Comparison of ENCODE assay signal across 11 cellular contexts in genomic region chr1:32695098-32695904, GRCh38. TPM values are rescaled to one million over a fixed set of nuclear protein-coding genes. Genes with fewer than 3 reads are reported as not detected.
DNase-seq lines count a peak whose midpoint lies in the region; ATAC-seq and TF ChIP-seq lines count a peak whose summit lies in the region.
"Had no signal": no experiment of that assay in that cellular context is flagged by ENCODE, and none has a peak within 500 bp of the region (broad histone marks: within the 10 kb centered on the region; RNA-seq: fewer than 3 reads in every experiment).

No MANE protein-coding gene starts in this region.

- no peaks in the 10 kb centered on the region for H3K27me3 ChIP-seq in MG63
- H3K27me3 ChIP-seq in mesenchymal stem cell (ENCODE audit: control insufficient read depth in 1 of 2, insufficient read depth in 1 of 2, low read length in 2 of 2), result no peaks in the 10 kb centered on the region

- H2BK5ac ChIP-seq in mesenchymal stem cell (ENCODE audit: low read depth, low read length, poor library complexity, severe bottlenecking), result no peak overlapping the region

- no peaks in the 10 kb centered on the region for H3K9me3 ChIP-seq in MG63
- no peaks in the 10 kb centered on the region for H3K9me3 ChIP-seq in mesenchymal stem cell (ENCODE audit: control insufficient read depth, low read length)

- H4K8ac ChIP-seq in mesenchymal stem cell (ENCODE audit: low read length), result peak overlapping the region; percentile 0

- DNase-seq in AG09309 (ENCODE audit: low read depth) (peak; percentile 63), MG63 (peak; percentile 70), coronary artery (ENCODE audit: low spot score) (peak; percentile 82), mesenchymal stem cell (peak; percentile 64), DMS79 (lab: John Stamatoyannopoulos, UW) (no peak), iPS-NIHi7 (ENCODE audit: extremely low spot score) (no peak)
- no peak for DNase-seq in effector memory CD8-positive, alpha-beta T cell
- DNase-seq in NK-92 treated with Interleukin-12 subunit alpha and Interleukin-12 subunit beta, amount 100 ng/mL, for 24 hours (lab: John Stamatoyannopoulos, UW), result no peak
- DNase-seq: NCI-H524 treated with DMSO at 0.1 percent for 48 hours; stimulated activated naive B cell treated with anti-CD40 and anti-IgM and Interleukin-4, amounts not matched to agents 10 μg/mL and 1 μg/mL and 100 μg/mL, for 72 hours had no signal

- WGBS in mesenchymal stem cell, result 74% methylated on average over 17 of the region's 17 CpGs

- H3K4me2 ChIP-seq in mesenchymal stem cell (ENCODE audit: low read length, poor library complexity, severe bottlenecking), result no peak overlapping the region

- H3K18ac ChIP-seq in mesenchymal stem cell (ENCODE audit: low read depth in 1 of 2, low read length in 2 of 2), result no peak overlapping the region

- H3K36me3 Mint-ChIP-seq in effector memory CD8-positive, alpha-beta T cell (ENCODE audit: insufficient read depth), result peaks cover 3% of the 10 kb centered on the region
- H3K36me3 Mint-ChIP-seq: activated naive CD8-positive, alpha-beta T cell; stimulated activated naive B cell treated with anti-CD40 and anti-IgM and Interleukin-4, amounts not matched to agents 10 μg/mL and 1 μg/mL and 100 μg/mL, for 72 hours had no signal

- H3K4me1 ChIP-seq in mesenchymal stem cell (ENCODE audit: control insufficient read depth, insufficient read depth, low read depth, low read length), result peaks cover 17% of the 10 kb centered on the region

- no peak overlapping the region for H2BK15ac ChIP-seq in mesenchymal stem cell (ENCODE audit: low read depth, poor library complexity, severe bottlenecking)

- peak overlapping the region; percentile 26 to 64 for H3K27ac ChIP-seq in coronary artery
- peak overlapping the region; percentile 30 for H3K27ac ChIP-seq in mesenchymal stem cell (ENCODE audit: low read length, poor library complexity, severe bottlenecking)

- peaks cover 0 to 6% of the 10 kb centered on the region in 2 donors for H3K27me3 Mint-ChIP-seq in effector memory CD8-positive, alpha-beta T cell
- H3K27me3 Mint-ChIP-seq: activated naive CD8-positive, alpha-beta T cell had no signal

- H4K91ac ChIP-seq in mesenchymal stem cell (ENCODE audit: low read length), result no peak overlapping the region

- H3K4me3 Mint-ChIP-seq in effector memory CD8-positive, alpha-beta T cell, result no peak overlapping the region
- H3K4me3 Mint-ChIP-seq: activated naive CD8-positive, alpha-beta T cell; stimulated activated naive B cell treated with anti-CD40 and anti-IgM and Interleukin-4, amounts not matched to agents 10 μg/mL and 1 μg/mL and 100 μg/mL, for 72 hours had no signal

- H3K36me3 ChIP-seq in MG63 (peaks cover 55% of the 10 kb centered on the region), mesenchymal stem cell (ENCODE audit: control insufficient read depth in 1 of 2, insufficient read depth in 2 of 2, low read depth in 1 of 2, low read length in 2 of 2) (peaks cover 54% of the 10 kb centered on the region in 2 experiments)

- no peak overlapping the region for H2AK5ac ChIP-seq in mesenchymal stem cell (ENCODE audit: low read length, severe bottlenecking)

- H3K9me3 Mint-ChIP-seq in effector memory CD8-positive, alpha-beta T cell, result no peaks in the 10 kb centered on the region
- H3K9me3 Mint-ChIP-seq: stimulated activated naive B cell treated with anti-CD40 and anti-IgM and Interleukin-4, amounts not matched to agents 10 μg/mL and 1 μg/mL and 100 μg/mL, for 72 hours had no signal

- H3K9ac ChIP-seq in mesenchymal stem cell (ENCODE audit: low read length), result peak overlapping the region; percentile 43

- H2BK12ac ChIP-seq in mesenchymal stem cell (ENCODE audit: low read length in 2 of 2), result no peak overlapping the region

- H2AFZ ChIP-seq in mesenchymal stem cell (ENCODE audit: low read depth, low read length), result no peak overlapping the region

- peaks cover 8% of the 10 kb centered on the region for H3K79me1 ChIP-seq in mesenchymal stem cell (replicated peaks; ENCODE audit: low read length, poor library complexity, severe bottlenecking)

- H3K4me3 ChIP-seq in AG09309 (ENCODE audit: control insufficient read depth, low read depth, low read length) (no peak overlapping the region), MG63 (no peak overlapping the region), coronary artery (no peak overlapping the region), mesenchymal stem cell (ENCODE audit: insufficient read depth in 1 of 2, low read depth in 1 of 2, low read length in 2 of 2) (peak overlapping the region in 1 of 2 experiments; percentile 3)

- no peak for ATAC-seq in effector memory CD8-positive, alpha-beta T cell (replicated peaks)
- ATAC-seq: stimulated activated naive B cell treated with anti-CD40 and anti-IgM and Interleukin-4, amounts not matched to agents 10 μg/mL and 1 μg/mL and 100 μg/mL, for 72 hours had no signal

- peak overlapping the region in 1 of 2 experiments; percentile 74 for H3K23ac ChIP-seq in mesenchymal stem cell (ENCODE audit: low read length in 2 of 2)

- TF ChIP-seq CTCF in AG09309 (IDR thresholded peaks at IDR 0.05; ENCODE audit: control insufficient read depth, insufficient read depth, low read depth, low read length, missing control alignments) (no peak), coronary artery (IDR thresholded peaks at IDR 0.05) (no peak)

- H2BK120ac ChIP-seq in mesenchymal stem cell (ENCODE audit: low read depth, low read length), result peak overlapping the region; percentile 39

- H3K14ac ChIP-seq in mesenchymal stem cell (ENCODE audit: low read length in 2 of 2), result no peak overlapping the region

- H3K4ac ChIP-seq in mesenchymal stem cell (ENCODE audit: low read depth in 1 of 2, low read length in 2 of 2), result peak overlapping the region in 1 of 2 experiments; percentile 40

- H3K27ac Mint-ChIP-seq in effector memory CD8-positive, alpha-beta T cell, result peak overlapping the region in 1 of 2 donors; percentile 15
- H3K27ac Mint-ChIP-seq: activated naive CD8-positive, alpha-beta T cell; stimulated activated naive B cell treated with anti-CD40 and anti-IgM and Interleukin-4, amounts not matched to agents 10 μg/mL and 1 μg/mL and 100 μg/mL, for 72 hours had no signal

- peaks cover 0 to 3% of the 10 kb centered on the region in 2 donors for H3K4me1 Mint-ChIP-seq in effector memory CD8-positive, alpha-beta T cell (ENCODE audit: low read depth in 2 of 2)

RNA-seq across cellular contexts. Expression of gene SYNC, which starts 7.3 kb away (rescaled TPM):
- 50.0 and 51.2 TPM in 2 replicates for total RNA-seq in MG63 (2014; rRNA removed; shearing (Covaris generic); ENCODE audit: low replicate concordance)
- 25.2 TPM for polyA plus RNA-seq in mesenchymal stem cell (2013, experiment 1 of 2)
- polyA plus RNA-seq in mesenchymal stem cell (2013, experiment 2 of 2), result 25.1 TPM

RNA-seq across cellular contexts. Expression of gene RBBP4, which starts 44.3 kb away (rescaled TPM):
- total RNA-seq in MG63 (2014; rRNA removed; shearing (Covaris generic); ENCODE audit: low replicate concordance), result 141 and 162 TPM in 2 replicates
- 84.2 TPM for polyA plus RNA-seq in mesenchymal stem cell (2013, experiment 1 of 2)
- polyA plus RNA-seq in mesenchymal stem cell (2013, experiment 2 of 2), result 85.6 TPM

RNA-seq across cellular contexts. Expression of gene ZBTB8OS, which starts 45.0 kb away (rescaled TPM):
- total RNA-seq in MG63 (2014; rRNA removed; shearing (Covaris generic); ENCODE audit: low replicate concordance), result 47.2 and 95.1 TPM in 2 replicates
- polyA plus RNA-seq in mesenchymal stem cell (2013, experiment 1 of 2), result 68.5 TPM
- 65.5 TPM for polyA plus RNA-seq in mesenchymal stem cell (2013, experiment 2 of 2)

Comparison
In these comparisons a context has a peak if more than half of its experiments do, and no peak if none do; other contexts are left out.
1. DNase-seq: peak in AG09309 (single experiment), MG63 (single experiment), coronary artery (single experiment) and mesenchymal stem cell (single experiment); none in effector memory CD8-positive, alpha-beta T cell (0 of 3), NK-92 treated with Interleukin-12 subunit alpha and Interleukin-12 subunit beta, amount 100 ng/mL, for 24 hours (single experiment), DMS79 (single experiment) and iPS-NIHi7 (single experiment).